Comparison of ENCODE assay signal across 13 cellular contexts in the genomic region with DNA sequence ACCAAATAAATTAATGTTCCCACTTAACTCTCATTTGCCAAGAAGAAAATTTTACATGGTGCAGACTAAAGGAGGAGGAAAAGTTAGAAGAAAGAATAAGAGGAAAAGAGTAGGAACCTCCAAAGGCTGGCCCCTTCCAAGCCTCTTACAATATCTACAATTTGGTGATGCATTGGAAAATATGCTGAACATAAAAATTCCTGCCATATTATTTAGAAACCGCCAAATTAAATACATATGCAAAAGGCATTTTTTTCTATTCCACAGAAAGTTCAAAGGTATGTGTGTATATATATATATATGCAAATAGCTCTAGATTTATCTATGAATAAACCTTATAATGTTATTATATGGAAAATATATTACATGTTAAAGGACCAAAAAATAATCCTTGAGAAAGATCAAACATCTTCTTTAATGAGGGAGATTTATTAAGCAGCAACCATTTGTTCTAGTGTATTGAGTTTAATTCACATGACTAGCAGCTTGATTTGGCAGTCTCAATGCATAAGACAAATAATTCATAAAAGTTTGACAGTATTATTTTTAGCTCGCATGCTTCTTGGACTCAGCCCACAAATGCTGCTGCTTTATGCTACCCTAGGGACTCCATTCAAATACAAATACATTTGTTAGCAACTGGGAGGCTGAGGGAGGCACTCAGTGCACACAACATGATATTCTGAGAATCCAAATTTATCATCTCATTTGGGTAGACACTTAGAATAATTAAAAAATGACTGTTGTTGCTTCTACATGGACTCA.
A peak's percentile ranks its signal among the peaks of the same experiment; 100 is the strongest.
DNase-seq lines count a peak whose midpoint lies in the region; ATAC-seq, FAIRE-seq and TF ChIP-seq lines count a peak whose summit lies in the region.
"Had no signal": no experiment of that assay in that cellular context is flagged by ENCODE, and none has a peak within 500 bp of the region (broad histone marks: within the 10 kb centered on the region; RNA-seq: fewer than 3 reads in every experiment).

No MANE protein-coding gene starts in this region.

- 0 out of 2 replicates have a peak, but pooled peaks cover 2% of the 10 kb centered on the region for H3K36me3 ChIP-seq in MG63
- H3K36me3 ChIP-seq in endothelial cell of umbilical vein (ENCODE audit: control insufficient read depth in 2 of 2, extremely low read depth in 1 of 2, insufficient read depth in 2 of 2, low read length in 2 of 2) = no peaks in the 10 kb centered on the region

- no peak for FAIRE-seq in endothelial cell of umbilical vein (lab: Jason Lieb, UNC)
- FAIRE-seq: GM12892 had no signal

- no peak overlapping the region for H3K9ac ChIP-seq in endothelial cell of umbilical vein (replicated peaks; ENCODE audit: extremely low read depth, insufficient read depth, low read length)

- peaks cover 4% of the 10 kb centered on the region for H3K36me3 Mint-ChIP-seq in nephron (ENCODE audit: low read depth)
- H3K36me3 Mint-ChIP-seq in type B pancreatic cell = no peaks in the 10 kb centered on the region
- H3K36me3 Mint-ChIP-seq in naive thymus-derived CD8-positive, alpha-beta T cell = peaks cover 0 to 10% (median 3%) of the 10 kb centered on the region in 3 donors

- BruUV-seq in endothelial cell of umbilical vein (replicated peaks; lab: Mats Ljungman, UMichigan) = no TSS peak

- dilution Hi-C loops in endothelial cell of umbilical vein (cut with MboI; ENCODE audit: extremely low pct_ligation_motif_present, low sequenced_read_pairs) = no loop called here

- H3K9me3 Mint-ChIP-seq in nephron (no peaks in the 10 kb centered on the region), type B pancreatic cell (peaks cover 5% of the 10 kb centered on the region)
- H3K9me3 Mint-ChIP-seq in naive thymus-derived CD8-positive, alpha-beta T cell = peaks cover 0 to 3% (median 0%) of the 10 kb centered on the region in 9 donors
- H3K9me3 Mint-ChIP-seq: activated T-helper 2 cell treated with anti-CD3 and anti-CD28 coated beads, Interferon-gamma antibody, Interleukin-2, Interleukin-4, amounts not matched to agents 10 μg/mL and 5 μg/mL and 100 μg/mL, durations not matched to agents 14 hours and 24 hours and 36 hours had no signal

- H3K27ac Mint-ChIP-seq in nephron (peak overlapping the region in 2 of 3 experiments; percentile 60 to 76), type B pancreatic cell (no peak overlapping the region)
- no peak overlapping the region for H3K27ac Mint-ChIP-seq in naive thymus-derived CD8-positive, alpha-beta T cell
- H3K27ac Mint-ChIP-seq: activated T-helper 2 cell treated with anti-CD3 and anti-CD28 coated beads, Interferon-gamma antibody, Interleukin-2, Interleukin-4, amounts not matched to agents 10 μg/mL and 5 μg/mL and 100 μg/mL, durations not matched to agents 14 hours and 24 hours and 36 hours had no signal

- H3K4me3 Mint-ChIP-seq in nephron (no peak overlapping the region), type B pancreatic cell (no peak overlapping the region)
- H3K4me3 Mint-ChIP-seq in naive thymus-derived CD8-positive, alpha-beta T cell = no peak overlapping the region

- CTCF ChIA-PET in endothelial cell of umbilical vein (lab: Charles Lee) = interaction anchor here (1.2 kb wide), 1 partner anchor 32 kb away, joined by 3 read pairs; no protein-coding TSS in a partner anchor

- H3K27me3 Mint-ChIP-seq in nephron (ENCODE audit: low read depth) = no peaks in the 10 kb centered on the region
- no peaks in the 10 kb centered on the region for H3K27me3 Mint-ChIP-seq in type B pancreatic cell
- H3K27me3 Mint-ChIP-seq in naive thymus-derived CD8-positive, alpha-beta T cell = no peaks in the 10 kb centered on the region

- no peak overlapping the region for H2AFZ ChIP-seq in endothelial cell of umbilical vein (ENCODE audit: low read depth, low read length)

- H3K4me1 Mint-ChIP-seq in nephron (peaks cover 34% of the 10 kb centered on the region), type B pancreatic cell (ENCODE audit: unreplicated experiment) (peaks cover 9% of the 10 kb centered on the region)
- H3K4me1 Mint-ChIP-seq in naive thymus-derived CD8-positive, alpha-beta T cell = peaks cover 0 to 2% (median 0%) of the 10 kb centered on the region in 4 donors

- peaks cover 2% of the 10 kb centered on the region for H3K9me1 ChIP-seq in endothelial cell of umbilical vein (replicated peaks; ENCODE audit: control insufficient read depth, extremely low read depth, insufficient read depth, low read length)

- H3K79me2 ChIP-seq in endothelial cell of umbilical vein (ENCODE audit: control insufficient read depth, insufficient read depth, low read length) = no peaks in the 10 kb centered on the region

- H3K27ac ChIP-seq in endothelial cell of umbilical vein (ENCODE audit: insufficient read depth, low read depth, low read length) = no peak overlapping the region

- TF ChIP-seq CTCF in AG10803 (conservative IDR thresholded peaks at IDR 0.05; ENCODE audit: low read length) (no peak; the same call in 1 of the 2 replicates), endothelial cell of umbilical vein (IDR thresholded peaks at IDR 0.05; ENCODE audit: extremely low read depth in 1 of 2, insufficient read depth in 1 of 2, low read depth in 1 of 2, low read length in 2 of 2) (no peak), nephron (IDR thresholded peaks at IDR 0.05; ENCODE audit: unreplicated experiment in 3 of 3) (no peak), type B pancreatic cell (conservative IDR thresholded peaks at IDR 0.05) (no peak)

- TF ChIP-seq POLR2A in endothelial cell of umbilical vein (IDR thresholded peaks at IDR 0.05; ENCODE audit: low read depth, low read length) = no peak

- POLR2A ChIA-PET in endothelial cell of umbilical vein (lab: Charles Lee) = no interaction called here
- POLR2A ChIA-PET in naive thymus-derived CD8-positive, alpha-beta T cell (lab: Charles Lee) = no interaction called here

- H4K20me1 ChIP-seq in endothelial cell of umbilical vein (replicated peaks; ENCODE audit: control insufficient read depth, extremely low read depth, insufficient read depth, low read length) = no peaks in the 10 kb centered on the region

- no peak overlapping the region for H3K4me2 ChIP-seq in endothelial cell of umbilical vein (ENCODE audit: insufficient read depth, low read length)

- intact Hi-C loops in endothelial cell of umbilical vein (cut with micrococcal nuclease) = no loop called here

- H3K27me3 ChIP-seq in MG63 (no peaks in the 10 kb centered on the region), endothelial cell of umbilical vein (ENCODE audit: control insufficient read depth in 2 of 2, insufficient read depth in 2 of 2, low read length in 2 of 2) (no peaks in the 10 kb centered on the region)

- ATAC-seq in naive thymus-derived CD8-positive, alpha-beta T cell = no peak
- no peak for ATAC-seq in stimulated activated naive CD8-positive, alpha-beta T cell treated with anti-CD3 and anti-CD28 coated beads, Interleukin-15, Interleukin-2, amounts not matched to agents 100 U/mL and 50 U/mL, for 24 hours

- H3K4me3 ChIP-seq in AG10803 (ENCODE audit: low read length) (no peak overlapping the region), MG63 (no peak overlapping the region), endothelial cell of umbilical vein (replicated peaks in 1 of 3; ENCODE audit: insufficient read depth in 1 of 3, low read depth in 1 of 3, low read length in 3 of 3) (no peak overlapping the region)

- H3K9me3 ChIP-seq in MG63 = no peaks in the 10 kb centered on the region; the same call in 1 of the 2 replicates
- no peaks in the 10 kb centered on the region for H3K9me3 ChIP-seq in endothelial cell of umbilical vein (replicated peaks; ENCODE audit: control insufficient read depth, insufficient read depth, low read length)

- H3K4me1 ChIP-seq in endothelial cell of umbilical vein (ENCODE audit: control insufficient read depth, extremely low read depth, insufficient read depth, low read length) = no peaks in the 10 kb centered on the region

- peak; percentile 90 for DNase-seq in AG10803 (ENCODE audit: low read depth)
- DNase-seq in MG63 = peak; percentile 44
- peak; percentile 79 for DNase-seq in endothelial cell of umbilical vein (ENCODE audit: low read depth, low spot score)
- no peak for DNase-seq in type B pancreatic cell (ENCODE audit: extremely low spot score, unreplicated experiment)
- no peak for DNase-seq in naive thymus-derived CD8-positive, alpha-beta T cell
- DNase-seq in stimulated activated naive CD8-positive, alpha-beta T cell treated with anti-CD3 and anti-CD28 coated beads, Interleukin-15, Interleukin-2, amounts not matched to agents 100 U/mL and 50 U/mL, for 24 hours = no peak
- no peak for DNase-seq in NOMO-1 treated with DMSO at 0.1 percent for 48 hours (lab: John Stamatoyannopoulos, UW; ENCODE audit: unreplicated experiment)
- DNase-seq: cortex of kidney, KBM-7, occipital lobe had no signal

TF ChIP-seq in endothelial cell of umbilical vein, 7 proteins besides CTCF, POLR2A, EP300 and RAD21:
- TF ChIP-seq FOS (IDR thresholded peaks at IDR 0.05; ENCODE audit: borderline replicate concordance, insufficient read depth, low read length) = no peak

Comparison
In these comparisons a context has a peak if more than half of its experiments do, and no peak if none do; other contexts are left out.
1. DNase-seq: peak in AG10803 (single experiment), MG63 (single experiment) and endothelial cell of umbilical vein (single experiment); none in type B pancreatic cell (single experiment), naive thymus-derived CD8-positive, alpha-beta T cell (0 of 10), stimulated activated naive CD8-positive, alpha-beta T cell treated with anti-CD3 and anti-CD28 coated beads, Interleukin-15, Interleukin-2, amounts not matched to agents 100 U/mL and 50 U/mL, for 24 hours (single experiment) and NOMO-1 treated with DMSO at 0.1 percent for 48 hours (single experiment).
2. H3K27ac Mint-ChIP-seq: peak in nephron (2 of 3); none in type B pancreatic cell (single experiment) and naive thymus-derived CD8-positive, alpha-beta T cell (0 of 10).